ENCODE assay signal across 9 cellular contexts in genomic region chr7:156751319-156751718, GRCh38.
A peak's percentile ranks its signal among the peaks of the same experiment; 100 is the strongest.
DNase-seq lines count a peak whose midpoint lies in the region; TF ChIP-seq lines count a peak whose summit lies in the region.
"Had no signal": no experiment of that assay in that cellular context is flagged by ENCODE, and none has a peak within 500 bp of the region (broad histone marks: within the 10 kb centered on the region; RNA-seq: fewer than 3 reads in every experiment).

No MANE protein-coding gene starts in this region.

- H3K9me3 ChIP-seq in HAP-1 (no peaks in the 10 kb centered on the region), colonic mucosa (no peaks in the 10 kb centered on the region)

- no peak overlapping the region for H3K9ac ChIP-seq in colonic mucosa (ENCODE audit: low read depth in 2 of 2, low read length in 2 of 2)

- H3K27me3 Mint-ChIP-seq in HFFc6 (ENCODE audit: insufficient read depth) = no peaks in the 10 kb centered on the region
- H3K27me3 Mint-ChIP-seq in activated CD4-positive, alpha-beta memory T cell treated with anti-CD3 and anti-CD28 coated beads, Interleukin-2, amount 10 ng/mL, durations not matched to agents 7 days and 5 days = no peaks in the 10 kb centered on the region

- in situ Hi-C loops in ACHN (cut with HindIII; ENCODE audit: low pct_ligation_motif_present, low pct_unique_long_range_greater_than_20kb, low sequenced_read_pairs) (no loop called here), HAP-1 (cut with MboI; ENCODE audit: low sequenced_read_pairs) (no loop called here)

- H3K4me1 ChIP-seq in HAP-1 (no peaks in the 10 kb centered on the region), colonic mucosa (no peaks in the 10 kb centered on the region)

- no peaks in the 10 kb centered on the region for H3K36me3 ChIP-seq in HAP-1 (replicated peaks)
- no peaks in the 10 kb centered on the region for H3K36me3 ChIP-seq in colonic mucosa

- no peak for TF ChIP-seq CTCF in HFFc6 (IDR thresholded peaks at IDR 0.05)
- no peak for TF ChIP-seq CTCF in colonic mucosa (IDR thresholded peaks at IDR 0.05)

- no peaks in the 10 kb centered on the region for H3K4me1 Mint-ChIP-seq in HFFc6 (ENCODE audit: low read depth)
- H3K4me1 Mint-ChIP-seq in activated CD4-positive, alpha-beta memory T cell treated with anti-CD3 and anti-CD28 coated beads, Interleukin-2, amount 10 ng/mL, durations not matched to agents 7 days and 5 days = peaks cover 10% of the 10 kb centered on the region

- POLR2A ChIA-PET in activated CD4-positive, alpha-beta memory T cell treated with anti-CD3 and anti-CD28 coated beads, Interleukin-2, amount 10 ng/mL, durations not matched to agents 7 days and 5 days (lab: Charles Lee) = interaction anchor here (0.7 to 1.3 kb wide), 3 partner anchors 12 to 110 kb away, joined by 3 read pairs; no protein-coding TSS in a partner anchor

- DNase-seq in ACHN (peak; percentile 98), HFFc6 (peak; percentile 70), islet precursor cell (peak; percentile 59), NCI-H2171 treated with DMSO at 0.1 percent for 48 hours (lab: John Stamatoyannopoulos, UW) (no peak), HAP-1 (ENCODE audit: low spot score in 2 of 2) (no peak), colonic mucosa (no peak), NCI-H748 (lab: John Stamatoyannopoulos, UW; ENCODE audit: unreplicated experiment) (no peak)
- DNase-seq in activated CD4-positive, alpha-beta memory T cell treated with anti-CD3 and anti-CD28 coated beads, Interleukin-2, amount 10 ng/mL, durations not matched to agents 7 days and 5 days = peak; percentile 70
- DNase-seq: NCI-H1694 had no signal

- intact Hi-C loops in colonic mucosa (cut with DNase I) = no loop called here

- CTCF ChIA-PET in activated CD4-positive, alpha-beta memory T cell treated with anti-CD3 and anti-CD28 coated beads, Interleukin-2, amount 10 ng/mL, durations not matched to agents 7 days and 5 days (lab: Charles Lee) = no interaction called here

- no peaks in the 10 kb centered on the region for H3K9me3 Mint-ChIP-seq in HFFc6
- no peaks in the 10 kb centered on the region for H3K9me3 Mint-ChIP-seq in activated CD4-positive, alpha-beta memory T cell treated with anti-CD3 and anti-CD28 coated beads, Interleukin-2, amount 10 ng/mL, durations not matched to agents 7 days and 5 days

- H3K27ac ChIP-seq in colonic mucosa = no peak overlapping the region

- peak overlapping the region; percentile 79 for H3K4me3 Mint-ChIP-seq in HFFc6
- H3K4me3 Mint-ChIP-seq in activated CD4-positive, alpha-beta memory T cell treated with anti-CD3 and anti-CD28 coated beads, Interleukin-2, amount 10 ng/mL, durations not matched to agents 7 days and 5 days = no peak overlapping the region

- no peaks in the 10 kb centered on the region for H3K36me3 Mint-ChIP-seq in HFFc6 (ENCODE audit: low read depth)
- peaks cover 23% of the 10 kb centered on the region for H3K36me3 Mint-ChIP-seq in activated CD4-positive, alpha-beta memory T cell treated with anti-CD3 and anti-CD28 coated beads, Interleukin-2, amount 10 ng/mL, durations not matched to agents 7 days and 5 days (ENCODE audit: low read depth)

- H3K4me3 ChIP-seq in HAP-1 (no peak overlapping the region), colonic mucosa (no peak overlapping the region)

- no peaks in the 10 kb centered on the region for H3K27me3 ChIP-seq in HAP-1 (ENCODE audit: low read depth)
- no peaks in the 10 kb centered on the region for H3K27me3 ChIP-seq in colonic mucosa

- peak overlapping the region; percentile 80 for H3K27ac Mint-ChIP-seq in HFFc6
- H3K27ac Mint-ChIP-seq in activated CD4-positive, alpha-beta memory T cell treated with anti-CD3 and anti-CD28 coated beads, Interleukin-2, amount 10 ng/mL, durations not matched to agents 7 days and 5 days = peak overlapping the region; percentile 33

Comparison
In these comparisons a context has a peak if more than half of its experiments do, and no peak if none do; other contexts are left out.
1. DNase-seq: peak in ACHN (single experiment), HFFc6 (single experiment), activated CD4-positive, alpha-beta memory T cell treated with anti-CD3 and anti-CD28 coated beads, Interleukin-2, amount 10 ng/mL, durations not matched to agents 7 days and 5 days (single experiment) and islet precursor cell (single experiment); none in NCI-H2171 treated with DMSO at 0.1 percent for 48 hours (single experiment), HAP-1 (0 of 2), colonic mucosa (single experiment) and NCI-H748 (single experiment).